17 cellular contexts compared by ENCODE assay signal in genomic region chr15:92523176-92523575, GRCh38.
"Had no signal": no experiment of that assay in that cellular context is flagged by ENCODE, and none has a peak within 500 bp of the region (broad histone marks: within the 10 kb centered on the region; RNA-seq: fewer than 3 reads in every experiment).

No MANE protein-coding gene starts in this region.

- H3K4me1 ChIP-seq: upper lobe of right lung had no signal

- H3K9me3 ChIP-seq: gastrocnemius medialis, heart right ventricle, neutrophil, psoas muscle, upper lobe of right lung had no signal

- ATAC-seq: esophagus mucosa; gastrocnemius medialis; heart right ventricle; naive thymus-derived CD4-positive, alpha-beta T cell; psoas muscle; sciatic nerve; upper lobe of right lung had no signal

- H3K27me3 ChIP-seq: gastrocnemius medialis, heart right ventricle, neutrophil, upper lobe of right lung had no signal

- FAIRE-seq: endometrium, islet of Langerhans had no signal

- H3K27ac ChIP-seq: coronary artery, heart right ventricle, neutrophil, psoas muscle, upper lobe of right lung had no signal

- H3K4me3 ChIP-seq: coronary artery, gastrocnemius medialis, heart right ventricle, psoas muscle, upper lobe of right lung had no signal

- H3K36me3 ChIP-seq: gastrocnemius medialis, heart right ventricle, neutrophil, upper lobe of right lung had no signal

- DNase-seq: effector CD8-positive, alpha-beta T cell; gastrocnemius medialis; heart right ventricle; hypothalamus; kidney glomerular epithelial cell; naive thymus-derived CD4-positive, alpha-beta T cell; nephron progenitor cell; psoas muscle; retina; stimulated activated naive CD4-positive, alpha-beta T cell treated with Interleukin-2 at 50 U/mL for 16 hours; upper lobe of right lung had no signal
